Comparison of ENCODE assay signal across 1 cellular context in genomic region chr16:84999857-85000480, GRCh38.
TF ChIP-seq lines count a peak whose summit lies in the region.

No MANE protein-coding gene starts in this region.

TF ChIP-seq in SK-N-SH, 30 proteins besides CTCF, POLR2A, EP300 and RAD21 (continued from another document):
- no peak for TF ChIP-seq PBX3 (IDR thresholded peaks at IDR 0.05)
- no peak for TF ChIP-seq IRF3 (IDR thresholded peaks at IDR 0.05; ENCODE audit: low read depth, low read length)
- no peak for TF ChIP-seq TCF12 (IDR thresholded peaks at IDR 0.05)
- no peak for TF ChIP-seq JUND (IDR thresholded peaks at IDR 0.05)
- no peak for TF ChIP-seq SIN3A (IDR thresholded peaks at IDR 0.05; ENCODE audit: borderline replicate concordance, low read depth, low read length)
- no peak for TF ChIP-seq RXRA (IDR thresholded peaks at IDR 0.05; ENCODE audit: borderline replicate concordance, low read depth)
